ENCODE assay signal across 28 cellular contexts in genomic region chrX:134925551-134925950, GRCh38.
"Had no signal": no experiment of that assay in that cellular context is flagged by ENCODE, and none has a peak within 500 bp of the region (broad histone marks: within the 10 kb centered on the region; RNA-seq: fewer than 3 reads in every experiment).

No MANE protein-coding gene starts in this region.

- H3K36me3 Mint-ChIP-seq: stimulated activated effector memory CD8-positive, alpha-beta T cell treated with anti-CD3 and anti-CD28 coated beads, Interleukin-12 subunit alpha, Interleukin-12 subunit beta, amount 100 ng/mL, for 72 hours; stimulated activated memory B cell treated with anti-CD40 and anti-IgM and Interleukin-4, amounts not matched to agents 10 μg/mL and 1 μg/mL and 100 μg/mL, for 72 hours; stimulated activated naive B cell treated with anti-CD40 and anti-IgM and Interleukin-4, amounts not matched to agents 10 μg/mL and 1 μg/mL and 100 μg/mL, for 72 hours; type B pancreatic cell had no signal

- ATAC-seq: stimulated activated effector memory CD8-positive, alpha-beta T cell treated with anti-CD3 and anti-CD28 coated beads, Interleukin-12 subunit alpha, Interleukin-12 subunit beta, amount 100 ng/mL, for 72 hours; stimulated activated memory B cell treated with anti-CD40 and anti-IgM and Interleukin-4, amounts not matched to agents 10 μg/mL and 1 μg/mL and 100 μg/mL, for 72 hours; stimulated activated naive B cell treated with anti-CD40 and anti-IgM and Interleukin-4, amounts not matched to agents 10 μg/mL and 1 μg/mL and 100 μg/mL, for 72 hours; stimulated activated naive CD8-positive, alpha-beta T cell treated with anti-CD3 and anti-CD28 coated beads, Interleukin-15, amount 100 ng/mL, for 72 hours; stimulated activated naive CD8-positive, alpha-beta T cell treated with anti-CD3 and anti-CD28 coated beads, Interleukin-15, Interleukin-2, amounts not matched to agents 100 U/mL and 50 U/mL, for 24 hours; upper lobe of right lung had no signal

- H3K36me3 ChIP-seq: stomach, suprapubic skin, thoracic aorta, thyroid gland, tibial artery, tibial nerve, transverse colon, upper lobe of left lung, upper lobe of right lung, uterus, vagina had no signal

- H3K27me3 Mint-ChIP-seq: stimulated activated memory B cell treated with anti-CD40 and anti-IgM and Interleukin-4, amounts not matched to agents 10 μg/mL and 1 μg/mL and 100 μg/mL, for 72 hours; stimulated activated naive CD8-positive, alpha-beta T cell treated with anti-CD3 and anti-CD28 coated beads, Interleukin-15, amount 100 ng/mL, for 72 hours; stimulated activated naive CD8-positive, alpha-beta T cell treated with anti-CD3 and anti-CD28 coated beads, Interleukin-15, Interleukin-2, amounts not matched to agents 100 ng/mL and 50 ng/mL, for 24 hours had no signal

- H3K9me3 Mint-ChIP-seq: stimulated activated effector memory CD8-positive, alpha-beta T cell treated with anti-CD3 and anti-CD28 coated beads, Interleukin-12 subunit alpha, Interleukin-12 subunit beta, amount 100 ng/mL, for 72 hours; stimulated activated memory B cell treated with anti-CD40 and anti-IgM and Interleukin-4, amounts not matched to agents 10 μg/mL and 1 μg/mL and 100 μg/mL, for 72 hours; stimulated activated naive CD8-positive, alpha-beta T cell treated with anti-CD3 and anti-CD28 coated beads, Interleukin-15, amount 100 ng/mL, for 72 hours; stimulated activated naive CD8-positive, alpha-beta T cell treated with anti-CD3 and anti-CD28 coated beads, Interleukin-15, Interleukin-2, amounts not matched to agents 100 ng/mL and 50 ng/mL, for 24 hours had no signal

- DNase-seq: stimulated activated CD4-positive, alpha-beta T cell treated with anti-CD3 and anti-CD28 coated beads, Interleukin-2, amount 100 ng/mL, for 48 hours; stimulated activated CD4-positive, alpha-beta T cell treated with anti-CD3 and anti-CD28 coated beads, Interleukin-4, amount 100 ng/mL, for 1 hour; stimulated activated CD4-positive, alpha-beta T cell treated with anti-CD3 and anti-CD28 coated beads, Interleukin-4, amount 100 ng/mL, for 24 hours; stimulated activated CD4-positive, alpha-beta T cell treated with anti-CD3 and anti-CD28 coated beads, Interleukin-4, amount 100 ng/mL, for 4 hours; stimulated activated CD8-positive, alpha-beta memory T cell treated with anti-CD3 and anti-CD28 coated beads, Interleukin-4, amount 100 ng/mL, for 48 hours; stimulated activated naive B cell treated with anti-CD40 and anti-IgM and Interleukin-4, amounts not matched to agents 10 μg/mL and 1 μg/mL and 100 μg/mL, for 72 hours; stimulated activated naive CD4-positive, alpha-beta T cell; stimulated activated naive CD4-positive, alpha-beta T cell treated with Interleukin-2 at 50 U/mL for 16 hours; stimulated activated naive CD8-positive, alpha-beta T cell treated with anti-CD3 and anti-CD28 coated beads, Interleukin-15, amount 100 ng/mL, for 72 hours; stimulated activated naive CD8-positive, alpha-beta T cell treated with anti-CD3 and anti-CD28 coated beads, Interleukin-15, Interleukin-2, amounts not matched to agents 100 U/mL and 50 U/mL, for 24 hours; stomach; substantia nigra; testis; thyroid gland; tibial artery; transverse colon; trophoblast cell; upper lobe of right lung; uterus had no signal

- H3K27ac ChIP-seq: stomach, suprapubic skin, testis, thoracic aorta, thyroid gland, tibial artery, tibial nerve, transverse colon, upper lobe of left lung, upper lobe of right lung, uterus, vagina had no signal

- H3K27ac Mint-ChIP-seq: stimulated activated effector memory CD8-positive, alpha-beta T cell treated with anti-CD3 and anti-CD28 coated beads, Interleukin-12 subunit alpha, Interleukin-12 subunit beta, amount 100 ng/mL, for 72 hours; stimulated activated memory B cell treated with anti-CD40 and anti-IgM and Interleukin-4, amounts not matched to agents 10 μg/mL and 1 μg/mL and 100 μg/mL, for 72 hours; stimulated activated naive B cell treated with anti-CD40 and anti-IgM and Interleukin-4, amounts not matched to agents 10 μg/mL and 1 μg/mL and 100 μg/mL, for 72 hours; stimulated activated naive CD8-positive, alpha-beta T cell treated with anti-CD3 and anti-CD28 coated beads, Interleukin-15, amount 100 ng/mL, for 72 hours; stimulated activated naive CD8-positive, alpha-beta T cell treated with anti-CD3 and anti-CD28 coated beads, Interleukin-15, Interleukin-2, amounts not matched to agents 100 ng/mL and 50 ng/mL, for 24 hours; type B pancreatic cell had no signal

- H3K4me3 Mint-ChIP-seq: stimulated activated effector memory CD8-positive, alpha-beta T cell treated with anti-CD3 and anti-CD28 coated beads, Interleukin-12 subunit alpha, Interleukin-12 subunit beta, amount 100 ng/mL, for 72 hours; stimulated activated memory B cell treated with anti-CD40 and anti-IgM and Interleukin-4, amounts not matched to agents 10 μg/mL and 1 μg/mL and 100 μg/mL, for 72 hours; stimulated activated naive B cell treated with anti-CD40 and anti-IgM and Interleukin-4, amounts not matched to agents 10 μg/mL and 1 μg/mL and 100 μg/mL, for 72 hours; stimulated activated naive CD8-positive, alpha-beta T cell treated with anti-CD3 and anti-CD28 coated beads, Interleukin-15, amount 100 ng/mL, for 72 hours; stimulated activated naive CD8-positive, alpha-beta T cell treated with anti-CD3 and anti-CD28 coated beads, Interleukin-15, Interleukin-2, amounts not matched to agents 100 ng/mL and 50 ng/mL, for 24 hours; type B pancreatic cell had no signal

- H3K9me3 ChIP-seq: suprapubic skin, testis, thoracic aorta, thyroid gland, tibial artery, tibial nerve, transverse colon, upper lobe of left lung, upper lobe of right lung, uterus, vagina had no signal

- H3K4me1 Mint-ChIP-seq: stimulated activated effector memory CD8-positive, alpha-beta T cell treated with anti-CD3 and anti-CD28 coated beads, Interleukin-12 subunit alpha, Interleukin-12 subunit beta, amount 100 ng/mL, for 72 hours; stimulated activated memory B cell treated with anti-CD40 and anti-IgM and Interleukin-4, amounts not matched to agents 10 μg/mL and 1 μg/mL and 100 μg/mL, for 72 hours; stimulated activated naive B cell treated with anti-CD40 and anti-IgM and Interleukin-4, amounts not matched to agents 10 μg/mL and 1 μg/mL and 100 μg/mL, for 72 hours; stimulated activated naive CD8-positive, alpha-beta T cell treated with anti-CD3 and anti-CD28 coated beads, Interleukin-15, amount 100 ng/mL, for 72 hours had no signal

- H3K4me3 ChIP-seq: stomach, suprapubic skin, testis, thoracic aorta, thyroid gland, tibial artery, tibial nerve, transverse colon, upper lobe of left lung, upper lobe of right lung, uterus, vagina had no signal

- H3K4me1 ChIP-seq: stomach, suprapubic skin, testis, thyroid gland, tibial artery, tibial nerve, transverse colon, upper lobe of left lung, upper lobe of right lung, uterus, vagina had no signal
